Comparison of ENCODE assay signal across 18 cellular contexts in the genomic region with DNA sequence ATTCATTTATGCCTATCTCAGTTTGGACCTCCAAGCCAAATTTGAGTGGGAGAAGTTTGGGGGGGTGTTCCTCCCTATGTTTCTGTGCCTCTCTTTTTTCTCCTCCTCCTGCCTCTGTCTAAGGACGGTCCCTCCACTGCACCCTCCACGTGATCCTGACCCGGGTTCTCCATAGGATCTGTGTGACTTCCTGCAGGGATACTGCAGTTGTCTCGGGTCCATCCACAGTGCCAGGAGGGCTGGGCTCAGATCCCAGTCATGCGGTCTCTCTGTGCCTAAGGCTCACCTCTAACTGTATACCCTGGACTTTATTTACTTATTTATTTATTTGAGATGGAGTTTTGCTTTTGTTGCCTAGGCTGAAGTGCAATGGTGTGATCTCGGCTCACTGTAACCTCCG.
DNase-seq lines count a peak whose midpoint lies in the region; ATAC-seq and TF ChIP-seq lines count a peak whose summit lies in the region.
"Had no signal": no experiment of that assay in that cellular context is flagged by ENCODE, and none has a peak within 500 bp of the region (broad histone marks: within the 10 kb centered on the region; RNA-seq: fewer than 3 reads in every experiment).

No MANE protein-coding gene starts in this region.

- TF ChIP-seq EP300 in suprapubic skin (IDR thresholded peaks at IDR 0.05), result no peak

- H3K27me3 Mint-ChIP-seq in activated naive CD4-positive, alpha-beta T cell treated with anti-CD3 and anti-CD28 coated beads, Interleukin-2, amount 50 U/mL, for 24 hours, result peaks cover 8% of the 10 kb centered on the region
- H3K27me3 Mint-ChIP-seq in activated naive CD4-positive, alpha-beta T cell treated with anti-CD3 and anti-CD28 coated beads, Interleukin-2, amount 10 ng/mL, durations not matched to agents 7 days and 5 days, result no peaks in the 10 kb centered on the region

- H3K27me3 ChIP-seq in suprapubic skin, result peaks cover 11% of the 10 kb centered on the region

- no peak for TF ChIP-seq POLR2A in suprapubic skin (IDR thresholded peaks at IDR 0.05)

- no peaks in the 10 kb centered on the region for H3K9me3 ChIP-seq in suprapubic skin
- H3K9me3 ChIP-seq: Caco-2 had no signal

- CTCF ChIA-PET in activated naive CD4-positive, alpha-beta T cell treated with anti-CD3 and anti-CD28 coated beads, Interleukin-2, amount 10 ng/mL, durations not matched to agents 7 days and 5 days (lab: Charles Lee), result no interaction called here

- no peak overlapping the region for H3K4me3 ChIP-seq in coronary artery
- no peak overlapping the region for H3K4me3 ChIP-seq in suprapubic skin
- H3K4me3 ChIP-seq: GM12878, GM23248 had no signal

- WGBS in suprapubic skin, result 91% methylated on average over 7 of the region's 7 CpGs

- H3K9me3 Mint-ChIP-seq in activated naive CD4-positive, alpha-beta T cell treated with anti-CD3 and anti-CD28 coated beads, Interleukin-2, amount 50 U/mL, for 24 hours, result peaks cover 3% of the 10 kb centered on the region
- no peaks in the 10 kb centered on the region for H3K9me3 Mint-ChIP-seq in activated naive CD4-positive, alpha-beta T cell treated with anti-CD3 and anti-CD28 coated beads, Interleukin-2, amount 10 ng/mL, durations not matched to agents 7 days and 5 days

- TF ChIP-seq CTCF in coronary artery (IDR thresholded peaks at IDR 0.05), result no peak
- no peak for TF ChIP-seq CTCF in suprapubic skin (IDR thresholded peaks at IDR 0.05)

- no peaks in the 10 kb centered on the region for H3K4me1 ChIP-seq in suprapubic skin
- H3K4me1 ChIP-seq: Caco-2 had no signal

- no peak overlapping the region for H3K4me3 Mint-ChIP-seq in activated naive CD4-positive, alpha-beta T cell treated with anti-CD3 and anti-CD28 coated beads, Interleukin-2, amount 50 U/mL, for 24 hours
- no peak overlapping the region for H3K4me3 Mint-ChIP-seq in activated naive CD4-positive, alpha-beta T cell treated with anti-CD3 and anti-CD28 coated beads, Interleukin-2, amount 10 ng/mL, durations not matched to agents 7 days and 5 days
- H3K4me3 Mint-ChIP-seq: CD4-positive, CD25-positive, alpha-beta regulatory T cell; CD8-positive, alpha-beta T cell had no signal

- no peak for DNase-seq in activated naive CD4-positive, alpha-beta T cell treated with anti-CD3 and anti-CD28 coated beads, Interleukin-2, amount 10 ng/mL, durations not matched to agents 7 days and 5 days
- peak; percentile 2 for DNase-seq in coronary artery (ENCODE audit: low spot score)
- DNase-seq in islet precursor cell, result peak; percentile 8
- DNase-seq in suprapubic skin (ENCODE audit: low spot score in 2 of 2), result peak; percentile 28 to 47
- DNase-seq in C1 segment of cervical spinal cord (lab: John Stamatoyannopoulos, UW), result no peak
- DNase-seq: Caco-2; CD4-positive, CD25-positive, alpha-beta regulatory T cell; CD8-positive, alpha-beta T cell; DMS153; EL; GDM1; GM23248; H7 had no signal

- H3K4me1 Mint-ChIP-seq in activated naive CD4-positive, alpha-beta T cell treated with anti-CD3 and anti-CD28 coated beads, Interleukin-2, amount 50 U/mL, for 24 hours, result no peaks in the 10 kb centered on the region
- no peaks in the 10 kb centered on the region for H3K4me1 Mint-ChIP-seq in activated naive CD4-positive, alpha-beta T cell treated with anti-CD3 and anti-CD28 coated beads, Interleukin-2, amount 10 ng/mL, durations not matched to agents 7 days and 5 days
- H3K4me1 Mint-ChIP-seq: CD4-positive, CD25-positive, alpha-beta regulatory T cell had no signal

- no peaks in the 10 kb centered on the region for H3K36me3 ChIP-seq in suprapubic skin

- H3K36me3 Mint-ChIP-seq in activated naive CD4-positive, alpha-beta T cell treated with anti-CD3 and anti-CD28 coated beads, Interleukin-2, amount 50 U/mL, for 24 hours, result no peaks in the 10 kb centered on the region
- H3K36me3 Mint-ChIP-seq in activated naive CD4-positive, alpha-beta T cell treated with anti-CD3 and anti-CD28 coated beads, Interleukin-2, amount 10 ng/mL, durations not matched to agents 7 days and 5 days, result no peaks in the 10 kb centered on the region
- H3K36me3 Mint-ChIP-seq: CD4-positive, CD25-positive, alpha-beta regulatory T cell; CD8-positive, alpha-beta T cell had no signal

- ATAC-seq in HG02870 (IDR thresholded peaks at IDR 0.05; ENCODE audit: unreplicated experiment), result no peak
- ATAC-seq: CD8-positive, alpha-beta T cell; GM12878; HCT116 had no signal

- H3K27ac ChIP-seq in coronary artery, result no peak overlapping the region
- H3K27ac ChIP-seq in suprapubic skin, result no peak overlapping the region
- H3K27ac ChIP-seq: C4-2B, GM23248 had no signal

- H3K27ac Mint-ChIP-seq in activated naive CD4-positive, alpha-beta T cell treated with anti-CD3 and anti-CD28 coated beads, Interleukin-2, amount 50 U/mL, for 24 hours, result peak overlapping the region; percentile 17
- no peak overlapping the region for H3K27ac Mint-ChIP-seq in activated naive CD4-positive, alpha-beta T cell treated with anti-CD3 and anti-CD28 coated beads, Interleukin-2, amount 10 ng/mL, durations not matched to agents 7 days and 5 days
- H3K27ac Mint-ChIP-seq: CD4-positive, CD25-positive, alpha-beta regulatory T cell; CD8-positive, alpha-beta T cell had no signal

Comparison
In these comparisons a context has a peak if more than half of its experiments do, and no peak if none do; other contexts are left out.
1. DNase-seq: peak in coronary artery (single experiment), islet precursor cell (single experiment) and suprapubic skin (2 of 2); none in activated naive CD4-positive, alpha-beta T cell treated with anti-CD3 and anti-CD28 coated beads, Interleukin-2, amount 10 ng/mL, durations not matched to agents 7 days and 5 days (single experiment) and C1 segment of cervical spinal cord (0 of 14).